In the genomic region with DNA sequence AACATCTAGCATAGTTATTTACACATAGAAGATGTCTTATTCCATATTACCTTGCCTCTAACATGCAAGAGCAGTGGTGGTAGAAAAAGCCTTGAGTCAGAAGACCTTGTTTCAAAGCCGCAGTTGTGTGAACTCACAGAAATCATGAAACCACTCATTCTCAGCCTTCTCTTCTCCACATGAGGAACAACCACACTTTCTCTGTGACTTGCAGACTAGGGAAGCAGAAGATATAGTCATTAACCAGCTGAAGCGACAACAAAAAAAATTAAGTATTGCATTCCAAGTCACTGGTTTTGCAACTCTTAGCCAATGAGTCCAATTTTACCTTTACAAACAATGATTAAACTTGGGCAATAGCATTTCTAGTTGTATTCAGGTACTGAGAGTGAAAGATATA, we compare ENCODE assay signal across 1 cellular context.
TF ChIP-seq lines count a peak whose summit lies in the region.

No MANE protein-coding gene starts in this region.

TF ChIP-seq in GM23338, 12 proteins besides CTCF, POLR2A, EP300 and RAD21 (continued from another document):
- TF ChIP-seq, protein P1, sequence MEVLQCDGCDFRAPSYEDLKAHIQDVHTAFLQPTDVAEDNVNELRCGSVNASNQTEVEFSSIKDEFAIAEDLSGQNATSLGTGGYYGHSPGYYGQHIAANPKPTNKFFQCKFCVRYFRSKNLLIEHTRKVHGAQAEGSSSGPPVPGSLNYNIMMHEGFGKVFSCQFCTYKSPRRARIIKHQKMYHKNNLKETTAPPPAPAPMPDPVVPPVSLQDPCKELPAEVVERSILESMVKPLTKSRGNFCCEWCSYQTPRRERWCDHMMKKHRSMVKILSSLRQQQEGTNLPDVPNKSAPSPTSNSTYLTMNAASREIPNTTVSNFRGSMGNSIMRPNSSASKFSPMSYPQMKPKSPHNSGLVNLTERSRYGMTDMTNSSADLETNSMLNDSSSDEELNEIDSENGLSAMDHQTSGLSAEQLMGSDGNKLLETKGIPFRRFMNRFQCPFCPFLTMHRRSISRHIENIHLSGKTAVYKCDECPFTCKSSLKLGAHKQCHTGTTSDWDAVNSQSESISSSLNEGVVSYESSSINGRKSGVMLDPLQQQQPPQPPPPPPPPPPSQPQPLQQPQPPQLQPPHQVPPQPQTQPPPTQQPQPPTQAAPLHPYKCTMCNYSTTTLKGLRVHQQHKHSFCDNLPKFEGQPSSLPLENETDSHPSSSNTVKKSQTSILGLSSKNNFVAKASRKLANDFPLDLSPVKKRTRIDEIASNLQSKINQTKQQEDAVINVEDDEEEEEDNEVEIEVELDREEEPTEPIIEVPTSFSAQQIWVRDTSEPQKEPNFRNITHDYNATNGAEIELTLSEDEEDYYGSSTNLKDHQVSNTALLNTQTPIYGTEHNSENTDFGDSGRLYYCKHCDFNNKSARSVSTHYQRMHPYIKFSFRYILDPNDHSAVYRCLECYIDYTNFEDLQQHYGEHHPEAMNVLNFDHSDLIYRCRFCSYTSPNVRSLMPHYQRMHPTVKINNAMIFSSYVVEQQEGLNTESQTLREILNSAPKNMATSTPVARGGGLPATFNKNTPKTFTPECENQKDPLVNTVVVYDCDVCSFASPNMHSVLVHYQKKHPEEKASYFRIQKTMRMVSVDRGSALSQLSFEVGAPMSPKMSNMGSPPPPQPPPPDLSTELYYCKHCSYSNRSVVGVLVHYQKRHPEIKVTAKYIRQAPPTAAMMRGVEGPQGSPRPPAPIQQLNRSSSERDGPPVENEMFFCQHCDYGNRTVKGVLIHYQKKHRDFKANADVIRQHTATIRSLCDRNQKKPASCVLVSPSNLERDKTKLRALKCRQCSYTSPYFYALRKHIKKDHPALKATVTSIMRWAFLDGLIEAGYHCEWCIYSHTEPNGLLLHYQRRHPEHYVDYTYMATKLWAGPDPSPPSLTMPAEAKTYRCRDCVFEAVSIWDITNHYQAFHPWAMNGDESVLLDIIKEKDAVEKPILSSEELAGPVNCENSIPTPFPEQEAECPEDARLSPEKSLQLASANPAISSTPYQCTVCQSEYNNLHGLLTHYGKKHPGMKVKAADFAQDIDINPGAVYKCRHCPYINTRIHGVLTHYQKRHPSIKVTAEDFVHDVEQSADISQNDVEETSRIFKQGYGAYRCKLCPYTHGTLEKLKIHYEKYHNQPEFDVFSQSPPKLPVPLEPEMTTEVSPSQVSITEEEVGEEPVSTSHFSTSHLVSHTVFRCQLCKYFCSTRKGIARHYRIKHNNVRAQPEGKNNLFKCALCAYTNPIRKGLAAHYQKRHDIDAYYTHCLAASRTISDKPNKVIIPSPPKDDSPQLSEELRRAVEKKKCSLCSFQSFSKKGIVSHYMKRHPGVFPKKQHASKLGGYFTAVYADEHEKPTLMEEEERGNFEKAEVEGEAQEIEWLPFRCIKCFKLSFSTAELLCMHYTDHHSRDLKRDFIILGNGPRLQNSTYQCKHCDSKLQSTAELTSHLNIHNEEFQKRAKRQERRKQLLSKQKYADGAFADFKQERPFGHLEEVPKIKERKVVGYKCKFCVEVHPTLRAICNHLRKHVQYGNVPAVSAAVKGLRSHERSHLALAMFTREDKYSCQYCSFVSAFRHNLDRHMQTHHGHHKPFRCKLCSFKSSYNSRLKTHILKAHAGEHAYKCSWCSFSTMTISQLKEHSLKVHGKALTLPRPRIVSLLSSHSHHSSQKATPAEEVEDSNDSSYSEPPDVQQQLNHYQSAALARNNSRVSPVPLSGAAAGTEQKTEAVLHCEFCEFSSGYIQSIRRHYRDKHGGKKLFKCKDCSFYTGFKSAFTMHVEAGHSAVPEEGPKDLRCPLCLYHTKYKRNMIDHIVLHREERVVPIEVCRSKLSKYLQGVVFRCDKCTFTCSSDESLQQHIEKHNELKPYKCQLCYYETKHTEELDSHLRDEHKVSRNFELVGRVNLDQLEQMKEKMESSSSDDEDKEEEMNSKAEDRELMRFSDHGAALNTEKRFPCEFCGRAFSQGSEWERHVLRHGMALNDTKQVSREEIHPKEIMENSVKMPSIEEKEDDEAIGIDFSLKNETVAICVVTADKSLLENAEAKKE (CRISPR knock-in tag; IDR thresholded peaks at IDR 0.05), result no peak
- TF ChIP-seq ZNF331 (CRISPR knock-in tag; IDR thresholded peaks at IDR 0.05; ENCODE audit: low read depth) (no peak), POLR2AphosphoS5 (IDR thresholded peaks at IDR 0.05; ENCODE audit: low read depth) (no peak)
